ENCODE assay signal across 17 cellular contexts in the genomic region with DNA sequence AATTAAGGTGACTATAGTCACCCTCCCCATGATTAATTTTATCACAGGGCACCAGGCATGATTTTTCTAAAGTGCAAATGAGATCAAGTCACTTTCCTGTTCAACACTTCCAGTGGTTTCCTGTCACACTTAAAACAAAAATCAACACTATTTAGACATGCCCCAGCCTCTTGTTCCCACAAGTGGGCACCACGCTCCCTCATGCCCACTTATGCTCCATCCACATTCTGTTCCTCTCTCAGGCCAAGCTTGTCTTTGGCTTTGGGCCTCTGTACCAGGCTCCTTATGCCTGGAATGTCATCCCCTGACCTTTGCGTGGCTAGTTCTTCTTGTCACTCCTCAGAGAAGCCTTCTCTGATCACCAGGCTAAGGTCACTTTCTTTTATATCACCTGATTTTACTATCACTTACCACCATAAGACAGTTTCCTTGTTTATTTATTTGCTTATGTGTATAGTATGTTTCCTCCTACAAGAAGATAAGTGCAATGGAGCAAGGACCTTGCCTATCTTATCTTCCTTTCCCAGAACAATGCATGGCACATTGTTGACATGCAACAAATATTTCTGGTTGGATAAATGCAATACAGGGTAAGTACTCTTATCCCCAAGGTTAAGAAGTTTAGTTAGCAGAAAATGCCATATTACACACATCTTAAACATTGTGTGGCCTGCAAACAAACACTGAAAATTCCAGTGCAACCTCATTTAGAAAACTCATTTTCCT. TPM values are rescaled to one million over a fixed set of nuclear protein-coding genes. Genes with fewer than 3 reads are reported as not detected.
"Had no signal": no experiment of that assay in that cellular context is flagged by ENCODE, and none has a peak within 500 bp of the region (broad histone marks: within the 10 kb centered on the region; RNA-seq: fewer than 3 reads in every experiment).

No MANE protein-coding gene starts in this region.

- H3K4me3 ChIP-seq: ascending aorta, coronary artery, skin epidermis, tibial artery had no signal

- H3K36me3 ChIP-seq: ascending aorta, tibial artery had no signal

- H3K4me3 Mint-ChIP-seq: activated CD4-positive, alpha-beta memory T cell treated with anti-CD3 and anti-CD28 coated beads for 36 hours; activated T-cell treated with anti-CD3 and anti-CD28 coated beads, Interleukin-2, amount 50 U/mL, for 72 hours had no signal

- H3K36me3 Mint-ChIP-seq: activated CD4-positive, alpha-beta memory T cell treated with anti-CD3 and anti-CD28 coated beads for 36 hours had no signal

- H3K9me3 ChIP-seq: ascending aorta had no signal

- FAIRE-seq: bronchial epithelial cell had no signal

- H3K9me3 Mint-ChIP-seq: activated CD4-positive, alpha-beta memory T cell treated with anti-CD3 and anti-CD28 coated beads for 36 hours; activated T-cell treated with anti-CD3 and anti-CD28 coated beads, Interleukin-2, amount 50 U/mL, for 72 hours had no signal

- DNase-seq: activated CD4-positive, alpha-beta memory T cell treated with anti-CD3 and anti-CD28 coated beads for 36 hours; activated CD4-positive, alpha-beta T cell treated with anti-CD3 and anti-CD28 coated beads for 1 hour; activated gamma-delta T cell treated with Interleukin-2 at 50 U/mL for 16 hours; activated T-cell treated with anti-CD3 and anti-CD28 coated beads, Interleukin-2, amount 50 U/mL, for 72 hours; effector CD4-positive, alpha-beta T cell; left colon; mesenchymal stem cell; SHP77 treated with DMSO at 0.1 percent for 48 hours; T-helper 2 cell; tibial artery had no signal

- H3K27ac ChIP-seq: ascending aorta, coronary artery, skin epidermis, tibial artery had no signal

- H3K4me1 ChIP-seq: ascending aorta, tibial artery had no signal

- ATAC-seq: activated T-cell treated with anti-CD3 and anti-CD28 coated beads, Interleukin-2, amount 50 U/mL, for 72 hours; left colon had no signal

- H3K27me3 ChIP-seq: ascending aorta, tibial artery had no signal

- H3K27ac Mint-ChIP-seq: activated CD4-positive, alpha-beta memory T cell treated with anti-CD3 and anti-CD28 coated beads for 36 hours; activated T-cell treated with anti-CD3 and anti-CD28 coated beads, Interleukin-2, amount 50 U/mL, for 72 hours had no signal

RNA-seq across cellular contexts. Expression of a gene that starts 56.6 kb away (rescaled TPM):
- total RNA-seq: activated CD4-positive, alpha-beta memory T cell treated with anti-CD3 and anti-CD28 coated beads for 36 hours; activated T-cell treated with anti-CD3 and anti-CD28 coated beads, Interleukin-2, amount 50 U/mL, for 72 hours; ascending aorta; glomerular endothelial cell; left colon; osteoblast had no signal
- polyA plus RNA-seq: neural cell had no signal
